In genomic region chr14:95220663-95221231, GRCh38 we compare ENCODE assay signal across 19 cellular contexts.
A peak's percentile ranks its signal among the peaks of the same experiment; 100 is the strongest.
DNase-seq lines count a peak whose midpoint lies in the region; ATAC-seq and TF ChIP-seq lines count a peak whose summit lies in the region.
"Had no signal": no experiment of that assay in that cellular context is flagged by ENCODE, and none has a peak within 500 bp of the region (broad histone marks: within the 10 kb centered on the region; RNA-seq: fewer than 3 reads in every experiment).

No MANE protein-coding gene starts in this region.

- no peaks in the 10 kb centered on the region for H3K9me1 ChIP-seq in IMR-90 (ENCODE audit: insufficient read depth, low read length)

- H4K8ac ChIP-seq in IMR-90 (ENCODE audit: low read depth in 2 of 2, low read length in 2 of 2), result no peak overlapping the region

- no peaks in the 10 kb centered on the region for H3K36me3 ChIP-seq in IMR-90 (ENCODE audit: control insufficient read depth, insufficient read depth, low read length)

- no TSS peak for BruUV-seq in IMR-90 (replicated peaks; lab: Mats Ljungman, UMichigan)

- no peak overlapping the region for H2BK120ac ChIP-seq in IMR-90 (ENCODE audit: low read depth, low read length)

- H3K36me3 Mint-ChIP-seq in chondrocyte (ENCODE audit: low read depth), result no peaks in the 10 kb centered on the region
- H3K36me3 Mint-ChIP-seq in T-helper 17 cell (ENCODE audit: low read depth), result no peaks in the 10 kb centered on the region
- H3K36me3 Mint-ChIP-seq: activated naive CD4-positive, alpha-beta T cell treated with anti-CD3 and anti-CD28 coated beads, Interleukin-2, amount 10 ng/mL, durations not matched to agents 7 days and 5 days had no signal

- no peak overlapping the region for H4K91ac ChIP-seq in IMR-90 (ENCODE audit: insufficient read depth, low read depth, low read length)

- H3K27me3 Mint-ChIP-seq in chondrocyte (ENCODE audit: low read depth) (no peaks in the 10 kb centered on the region), T-helper 17 cell (peaks cover 46% of the 10 kb centered on the region)
- H3K27me3 Mint-ChIP-seq: activated B cell treated with CpG ODN at 0.5 μM for 24 hours had no signal

- TF ChIP-seq RAD21 in IMR-90 (IDR thresholded peaks at IDR 0.05; ENCODE audit: low read length), result no peak

- in situ Hi-C loops in IMR-90 (cut with MboI; ENCODE audit: low sequenced_read_pairs), result no loop called here

- H3K9me3 ChIP-seq in IMR-90 (ENCODE audit: control insufficient read depth, insufficient read depth, low read length) (no peaks in the 10 kb centered on the region), T-helper 17 cell (ENCODE audit: control insufficient read depth, low read length, poor library complexity, severe bottlenecking) (no peaks in the 10 kb centered on the region)
- H3K9me3 ChIP-seq: left ventricle myocardium inferior had no signal

- no peak overlapping the region for H2BK20ac ChIP-seq in IMR-90 (ENCODE audit: low read depth, low read length)

- no peak overlapping the region; the same call in 1 of the 2 replicates for H3K4me2 ChIP-seq in IMR-90 (ENCODE audit: low read depth, low read length)
- H3K4me2 ChIP-seq: BLaER1, PC-9 had no signal

- dilution Hi-C loops in IMR-90 (cut with HindIII; ENCODE audit: low sequenced_read_pairs, unreplicated experiment), result no loop called here

- peak; percentile 23 for DNase-seq in IMR-90
- DNase-seq in chondrocyte (ENCODE audit: low spot score), result no peak
- DNase-seq in mesenteric fat pad (ENCODE audit: low spot score), result peak; percentile 35
- peak; percentile 49 for DNase-seq in smooth muscle cell of the brain vasculature (ENCODE audit: low read depth, low spot score)
- no peak for DNase-seq in OCI-M1 (lab: John Stamatoyannopoulos, UW)
- no peak for DNase-seq in T-helper 17 cell
- DNase-seq in SIG-M5 (lab: John Stamatoyannopoulos, UW), result no peak
- DNase-seq: activated B cell treated with CpG ODN at 0.5 μM for 24 hours; activated CD8-positive, alpha-beta memory T cell treated with anti-CD3 and anti-CD28 coated beads, Interleukin-2, amount 50 U/mL, for 4 hours; activated naive CD4-positive, alpha-beta T cell treated with anti-CD3 and anti-CD28 coated beads, Interleukin-2, amount 10 ng/mL, durations not matched to agents 7 days and 5 days; DMS79 treated with DMSO at 0.1 percent for 48 hours; hypothalamus; left ventricle myocardium inferior; NCI-H1694; PC-9; stimulated activated CD4-positive, alpha-beta T cell treated with anti-CD3 and anti-CD28 coated beads, Interleukin-12 subunit alpha, Interleukin-12 subunit beta, amount 100 ng/mL, for 4 hours had no signal

- H3K9me3 Mint-ChIP-seq in chondrocyte (ENCODE audit: low read depth), result peaks cover 3% of the 10 kb centered on the region
- H3K9me3 Mint-ChIP-seq: activated naive CD4-positive, alpha-beta T cell treated with anti-CD3 and anti-CD28 coated beads, Interleukin-2, amount 10 ng/mL, durations not matched to agents 7 days and 5 days had no signal

- H3K27ac Mint-ChIP-seq in chondrocyte (ENCODE audit: unreplicated experiment), result peak overlapping the region; percentile 91
- H3K27ac Mint-ChIP-seq in T-helper 17 cell, result no peak overlapping the region
- H3K27ac Mint-ChIP-seq: activated B cell treated with CpG ODN at 0.5 μM for 24 hours; activated naive CD4-positive, alpha-beta T cell treated with anti-CD3 and anti-CD28 coated beads, Interleukin-2, amount 10 ng/mL, durations not matched to agents 7 days and 5 days had no signal

- no peaks in the 10 kb centered on the region for H3K27me3 ChIP-seq in IMR-90 (ENCODE audit: control insufficient read depth, insufficient read depth, low read length)
- H3K27me3 ChIP-seq: BLaER1 had no signal

- CTCF ChIA-PET in IMR-90 (lab: Yijun Ruan, JAX), result no interaction called here

- no peak overlapping the region for H2AK5ac ChIP-seq in IMR-90 (ENCODE audit: low read depth, low read length)

- no peak overlapping the region for H4K5ac ChIP-seq in IMR-90 (ENCODE audit: low read depth, low read length)

- TF ChIP-seq POLR2A in IMR-90 (IDR thresholded peaks at IDR 0.05; ENCODE audit: low read depth, low read length), result no peak

- H3K4me1 Mint-ChIP-seq in chondrocyte (ENCODE audit: low read depth), result peaks cover 37% of the 10 kb centered on the region
- no peaks in the 10 kb centered on the region for H3K4me1 Mint-ChIP-seq in T-helper 17 cell
- H3K4me1 Mint-ChIP-seq: activated naive CD4-positive, alpha-beta T cell treated with anti-CD3 and anti-CD28 coated beads, Interleukin-2, amount 10 ng/mL, durations not matched to agents 7 days and 5 days had no signal

- no peak overlapping the region for H2AK9ac ChIP-seq in IMR-90 (replicated peaks; ENCODE audit: low read depth, low read length, poor library complexity)

- no peak overlapping the region for H2BK15ac ChIP-seq in IMR-90 (ENCODE audit: low read depth, low read length)

- POLR2A ChIA-PET in IMR-90 (lab: Charles Lee; ENCODE audit: unreplicated experiment), result no interaction called here

- ATAC-seq in IMR-90 (ENCODE audit: low read depth) (peak; percentile 68), T-helper 17 cell (no peak), HG03469 (IDR thresholded peaks at IDR 0.05; ENCODE audit: unreplicated experiment) (no peak)
- ATAC-seq: GM12878 had no signal

- no peak overlapping the region for H3K14ac ChIP-seq in IMR-90 (replicated peaks; ENCODE audit: low read depth, low read length)

- H3K4me3 Mint-ChIP-seq in chondrocyte (ENCODE audit: unreplicated experiment) (no peak overlapping the region), T-helper 17 cell (no peak overlapping the region)
- H3K4me3 Mint-ChIP-seq: activated B cell treated with CpG ODN at 0.5 μM for 24 hours; activated naive CD4-positive, alpha-beta T cell treated with anti-CD3 and anti-CD28 coated beads, Interleukin-2, amount 10 ng/mL, durations not matched to agents 7 days and 5 days had no signal

- H3K9ac ChIP-seq in IMR-90 (ENCODE audit: low read depth, low read length), result no peak overlapping the region
- H3K9ac ChIP-seq: BLaER1 had no signal

- TF ChIP-seq CTCF in IMR-90 (conservative IDR thresholded peaks at IDR 0.05; ENCODE audit: low read depth, low read length), result no peak
- no peak for TF ChIP-seq CTCF in chondrocyte (IDR thresholded peaks at IDR 0.05)

- no CpG with 5 or more reads among the region's 11 CpGs for WGBS in IMR-90 (ENCODE audit: extremely low coverage in 2 of 2, insufficient read length in 1 of 2), 2 experiments

- intact Hi-C loops in IMR-90 (cut with micrococcal nuclease), result loop anchor here (10.0 kb wide), 1 partner anchor 314 kb away; the partner anchor contains the start of gene GLRX5

- H3K79me1 ChIP-seq in IMR-90 (ENCODE audit: low read depth in 1 of 2, low read length in 2 of 2), result no peaks in the 10 kb centered on the region

- H2AFZ ChIP-seq in IMR-90 (replicated peaks; ENCODE audit: low read length, poor library complexity), result no peak overlapping the region
- H2AFZ ChIP-seq: PC-9 had no signal

- H3K23ac ChIP-seq in IMR-90 (ENCODE audit: low read depth, low read length), result no peak overlapping the region

- H3K4me3 ChIP-seq in IMR-90 (ENCODE audit: insufficient read depth, low read depth, low read length), result no peak overlapping the region
- H3K4me3 ChIP-seq: BLaER1, GM12878, left ventricle myocardium inferior, PC-9 had no signal

- H3K27ac ChIP-seq in IMR-90 (ENCODE audit: insufficient read depth, low read length), result no peak overlapping the region
- H3K27ac ChIP-seq: BLaER1, left ventricle myocardium inferior, PC-9 had no signal

- no peak overlapping the region for H3K18ac ChIP-seq in IMR-90 (ENCODE audit: low read depth, low read length)

- H3K4ac ChIP-seq in IMR-90 (ENCODE audit: low read depth, low read length), result no peak overlapping the region

- no peaks in the 10 kb centered on the region for H4K20me1 ChIP-seq in IMR-90 (ENCODE audit: insufficient read depth, low read length)
- H4K20me1 ChIP-seq: BLaER1 had no signal

- no peak overlapping the region for H2BK5ac ChIP-seq in IMR-90 (ENCODE audit: low read depth, low read length, poor library complexity, severe bottlenecking)

- H3K56ac ChIP-seq in IMR-90 (ENCODE audit: extremely low read depth, insufficient read depth, low read length), result no peak overlapping the region

- H3K4me1 ChIP-seq in IMR-90 (ENCODE audit: control insufficient read depth, insufficient read depth, low read length), result peaks cover 2% of the 10 kb centered on the region; the same call in 1 of the 2 replicates

TF ChIP-seq in IMR-90, 13 proteins besides CTCF, POLR2A, EP300 and RAD21:
- no peak for TF ChIP-seq MAFK (IDR thresholded peaks at IDR 0.05; ENCODE audit: low read depth, low read length)
- no peak for TF ChIP-seq RCOR1 (IDR thresholded peaks at IDR 0.05; ENCODE audit: insufficient replicate concordance, low read length)
- no peak for TF ChIP-seq RFX5 (IDR thresholded peaks at IDR 0.05; ENCODE audit: low read depth, low read length)
- no peak for TF ChIP-seq NFE2L2 (IDR thresholded peaks at IDR 0.05; ENCODE audit: low read depth, low read length)
- TF ChIP-seq ELK1 (IDR thresholded peaks at IDR 0.05; ENCODE audit: borderline replicate concordance, low read depth, low read length), result no peak
- no peak for TF ChIP-seq USF2 (IDR thresholded peaks at IDR 0.05; ENCODE audit: low read depth, low read length)
- TF ChIP-seq BHLHE40 (IDR thresholded peaks at IDR 0.05; ENCODE audit: low read depth, low read length), result no peak
- no peak for TF ChIP-seq CHD1 (IDR thresholded peaks at IDR 0.05; ENCODE audit: low read depth, low read length)
- no peak for TF ChIP-seq SMC3 (IDR thresholded peaks at IDR 0.05; ENCODE audit: low read depth, low read length)
- no peak for TF ChIP-seq FOS (IDR thresholded peaks at IDR 0.05; ENCODE audit: low read depth, low read length)
- TF ChIP-seq CEBPB (IDR thresholded peaks at IDR 0.05; ENCODE audit: low read depth, low read length), result no peak
- no peak for TF ChIP-seq MXI1 (IDR thresholded peaks at IDR 0.05; ENCODE audit: borderline replicate concordance, low read depth, low read length)
- TF ChIP-seq MAZ (IDR thresholded peaks at IDR 0.05; ENCODE audit: borderline replicate concordance, low read depth, low read length), result no peak
TF ChIP-seq in IMR-90: peak in this region for 0.

Comparison
In these comparisons a context has a peak if more than half of its experiments do, and no peak if none do; other contexts are left out.
1. DNase-seq: peak in IMR-90 (single experiment), mesenteric fat pad (single experiment) and smooth muscle cell of the brain vasculature (single experiment); none in chondrocyte (single experiment), OCI-M1 (single experiment), T-helper 17 cell (0 of 3) and SIG-M5 (single experiment).